In the genomic region with DNA sequence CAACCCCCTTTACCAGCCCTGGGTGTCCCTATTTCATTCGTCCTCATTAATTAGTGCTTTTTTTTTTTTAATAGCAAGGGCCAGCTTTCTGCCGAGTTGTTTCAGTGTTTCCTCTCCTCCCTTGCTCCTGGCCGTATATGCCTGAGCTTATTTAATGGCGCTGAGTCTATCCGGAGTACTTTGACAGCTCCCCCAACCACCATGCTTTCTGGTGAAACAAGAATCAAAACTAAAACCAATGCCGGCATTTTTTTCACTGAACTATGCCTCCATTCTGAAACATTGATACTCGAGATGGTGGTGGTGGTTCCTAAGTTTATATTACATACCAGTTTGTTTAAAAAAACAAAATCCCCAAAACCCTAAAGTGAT, we compare ENCODE assay signal across 8 cellular contexts.
DNase-seq lines count a peak whose midpoint lies in the region; ATAC-seq and TF ChIP-seq lines count a peak whose summit lies in the region.

No MANE protein-coding gene starts in this region.

- DNase-seq in NCI-H2029 (lab: John Stamatoyannopoulos, UW): peak; percentile 66
- DNase-seq in adipocyte (ENCODE audit: low read depth): peak; percentile 61
- no peak for DNase-seq in stimulated activated naive CD8-positive, alpha-beta T cell treated with anti-CD3 and anti-CD28 coated beads, Interleukin-15, amount 100 ng/mL, for 72 hours
- DNase-seq in retina: no peak

- no peaks in the 10 kb centered on the region for H3K27me3 ChIP-seq in adipocyte (replicated peaks; ENCODE audit: control insufficient read depth, insufficient read depth, low read length)
- peaks cover 28% of the 10 kb centered on the region for H3K27me3 ChIP-seq in iPS-20b (ENCODE audit: insufficient read depth, low read length)

- H3K4me1 ChIP-seq in adipocyte (ENCODE audit: control insufficient read depth, insufficient read depth, low read length): peaks cover 27% of the 10 kb centered on the region
- H3K4me1 ChIP-seq in iPS-20b (ENCODE audit: insufficient read depth, low read length): peaks cover 12% of the 10 kb centered on the region; the same call in 1 of the 2 replicates

- H3K9me3 Mint-ChIP-seq in stimulated activated naive CD8-positive, alpha-beta T cell treated with anti-CD3 and anti-CD28 coated beads, Interleukin-15, amount 100 ng/mL, for 72 hours: no peaks in the 10 kb centered on the region

- peak overlapping the region; percentile 96 for H3K4me3 ChIP-seq in adipocyte (ENCODE audit: low read length)
- H3K4me3 ChIP-seq in iPS-20b (ENCODE audit: low read length): peak overlapping the region; percentile 88

- peaks cover 18% of the 10 kb centered on the region for H3K4me1 Mint-ChIP-seq in stimulated activated naive CD8-positive, alpha-beta T cell treated with anti-CD3 and anti-CD28 coated beads, Interleukin-15, amount 100 ng/mL, for 72 hours

- H3K9me3 ChIP-seq in adipocyte (ENCODE audit: control insufficient read depth, low read length) (no peaks in the 10 kb centered on the region), iPS-20b (ENCODE audit: insufficient read depth, low read depth, low read length) (peaks cover 10% of the 10 kb centered on the region)

- no peak for TF ChIP-seq CTCF in C4-2B (conservative IDR thresholded peaks at IDR 0.05)

- H3K4me3 Mint-ChIP-seq in stimulated activated naive CD8-positive, alpha-beta T cell treated with anti-CD3 and anti-CD28 coated beads, Interleukin-15, amount 100 ng/mL, for 72 hours: peak overlapping the region; percentile 88 to 92

- peak; percentile 23 for ATAC-seq in GM21390 (IDR thresholded peaks at IDR 0.05; ENCODE audit: unreplicated experiment)
- no peak for ATAC-seq in stimulated activated naive CD8-positive, alpha-beta T cell treated with anti-CD3 and anti-CD28 coated beads, Interleukin-15, amount 100 ng/mL, for 72 hours
- ATAC-seq in GM21737 (IDR thresholded peaks at IDR 0.05; ENCODE audit: unreplicated experiment): no peak

- peaks cover 59% of the 10 kb centered on the region for H3K27me3 Mint-ChIP-seq in stimulated activated naive CD8-positive, alpha-beta T cell treated with anti-CD3 and anti-CD28 coated beads, Interleukin-15, amount 100 ng/mL, for 72 hours

- H3K27ac ChIP-seq in C4-2B (peak overlapping the region; percentile 89), iPS-20b (ENCODE audit: low read length) (no peak overlapping the region)

- H3K9ac ChIP-seq in adipocyte (ENCODE audit: low read length) (peak overlapping the region; percentile 96), iPS-20b (ENCODE audit: low read depth, low read length) (peak overlapping the region; percentile 70; the same call in 1 of the 2 replicates)

- H3K27ac Mint-ChIP-seq in stimulated activated naive CD8-positive, alpha-beta T cell treated with anti-CD3 and anti-CD28 coated beads, Interleukin-15, amount 100 ng/mL, for 72 hours: peak overlapping the region; percentile 71 to 89

- H3K36me3 ChIP-seq in adipocyte (ENCODE audit: control insufficient read depth, insufficient read depth, low read length, severe bottlenecking) (no peaks in the 10 kb centered on the region), iPS-20b (ENCODE audit: insufficient read depth, low read depth, low read length) (no peaks in the 10 kb centered on the region)

Comparison
In these comparisons a context has a peak if more than half of its experiments do, and no peak if none do; other contexts are left out.
1. DNase-seq: peak in NCI-H2029 (single experiment) and adipocyte (single experiment); none in stimulated activated naive CD8-positive, alpha-beta T cell treated with anti-CD3 and anti-CD28 coated beads, Interleukin-15, amount 100 ng/mL, for 72 hours (0 of 2) and retina (single experiment).